Comparison of ENCODE assay signal across 1 cellular context in the genomic region with DNA sequence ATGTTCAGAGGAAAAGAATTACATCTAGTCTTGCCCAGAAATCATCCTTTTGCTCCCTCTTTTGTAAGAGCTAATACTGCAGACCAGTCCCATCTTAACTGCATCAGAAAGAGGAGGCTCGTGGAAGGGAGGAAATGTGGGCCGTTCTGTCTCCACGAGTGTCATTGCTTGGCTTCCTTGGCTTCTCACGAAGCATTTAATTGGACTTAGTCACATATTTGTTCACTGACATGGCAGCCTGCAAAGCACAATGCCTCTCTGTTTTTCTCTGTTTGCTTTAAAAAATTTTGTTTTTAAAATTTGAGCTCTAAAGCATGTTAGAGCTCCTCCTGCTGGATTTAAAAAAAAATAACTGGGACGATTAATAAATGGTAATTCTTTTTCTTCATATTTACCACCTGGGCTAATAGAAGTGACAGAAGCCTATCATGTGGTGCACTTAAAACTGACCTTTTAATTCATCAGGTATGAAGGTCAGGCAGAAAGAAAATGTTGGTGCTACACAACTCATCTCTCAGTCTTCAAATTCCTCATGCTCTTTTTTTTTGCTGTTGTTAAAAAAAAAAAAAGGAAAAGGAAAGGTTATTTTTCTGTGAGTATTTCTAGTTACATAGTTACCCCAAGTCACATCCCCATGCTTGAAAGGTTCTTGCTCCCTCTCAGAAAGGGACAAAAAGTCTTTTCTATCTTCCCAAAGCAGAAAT.
TF ChIP-seq lines count a peak whose summit lies in the region.

No MANE protein-coding gene starts in this region.

TF ChIP-seq in IMR-90, 13 proteins besides CTCF, POLR2A, EP300 and RAD21 (continued from another document):
- TF ChIP-seq BHLHE40 (IDR thresholded peaks at IDR 0.05; ENCODE audit: low read depth, low read length) (peak; percentile 23; the same call in 1 of the 2 replicates), SMC3 (IDR thresholded peaks at IDR 0.05; ENCODE audit: low read depth, low read length) (peak; percentile 92), MAZ (IDR thresholded peaks at IDR 0.05; ENCODE audit: borderline replicate concordance, low read depth, low read length) (peak; percentile 48; the same call in 1 of the 2 replicates), CEBPB (IDR thresholded peaks at IDR 0.05; ENCODE audit: low read depth, low read length) (0 out of 2 replicates have a peak, but pooled peaks have one; percentile 23), MAFK (IDR thresholded peaks at IDR 0.05; ENCODE audit: low read depth, low read length) (peak; percentile 15; the same call in 1 of the 2 replicates), MXI1 (IDR thresholded peaks at IDR 0.05; ENCODE audit: borderline replicate concordance, low read depth, low read length) (peak; percentile 79; the same call in 1 of the 2 replicates), RFX5 (IDR thresholded peaks at IDR 0.05; ENCODE audit: low read depth, low read length) (no peak), NFE2L2 (IDR thresholded peaks at IDR 0.05; ENCODE audit: low read depth, low read length) (no peak), RCOR1 (IDR thresholded peaks at IDR 0.05; ENCODE audit: insufficient replicate concordance, low read length) (no peak)
- TF ChIP-seq, protein P1, sequence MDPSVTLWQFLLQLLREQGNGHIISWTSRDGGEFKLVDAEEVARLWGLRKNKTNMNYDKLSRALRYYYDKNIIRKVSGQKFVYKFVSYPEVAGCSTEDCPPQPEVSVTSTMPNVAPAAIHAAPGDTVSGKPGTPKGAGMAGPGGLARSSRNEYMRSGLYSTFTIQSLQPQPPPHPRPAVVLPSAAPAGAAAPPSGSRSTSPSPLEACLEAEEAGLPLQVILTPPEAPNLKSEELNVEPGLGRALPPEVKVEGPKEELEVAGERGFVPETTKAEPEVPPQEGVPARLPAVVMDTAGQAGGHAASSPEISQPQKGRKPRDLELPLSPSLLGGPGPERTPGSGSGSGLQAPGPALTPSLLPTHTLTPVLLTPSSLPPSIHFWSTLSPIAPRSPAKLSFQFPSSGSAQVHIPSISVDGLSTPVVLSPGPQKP (IDR thresholded peaks at IDR 0.05; ENCODE audit: borderline replicate concordance, low read depth, low read length): no peak
